In genomic region chr6:83065511-83066192, GRCh38 we compare ENCODE assay signal across 8 cellular contexts.
DNase-seq lines count a peak whose midpoint lies in the region; ATAC-seq and TF ChIP-seq lines count a peak whose summit lies in the region.

Gene UBE3D, minus strand, starts transcription at chr6:83065841. Its CDS starts 123 bp downstream, at chr6:83065718.

- H3K4me3 Mint-ChIP-seq in central memory CD8-positive, alpha-beta T cell, result peak within 1 kb of the TSS; percentile 82

- peak; percentile 47 for ATAC-seq in HG03060 (IDR thresholded peaks at IDR 0.05; ENCODE audit: low read depth, unreplicated experiment)
- peak; percentile 57 for ATAC-seq in central memory CD8-positive, alpha-beta T cell (replicated peaks; ENCODE audit: extremely low read depth, poor library complexity, severe bottlenecking)

- peak; percentile 63 for TF ChIP-seq POLR2A in GM18526 (IDR thresholded peaks at IDR 0.05; ENCODE audit: extremely low read depth, insufficient read length)

- no peaks in the 10 kb centered on the region for H3K27me3 Mint-ChIP-seq in central memory CD8-positive, alpha-beta T cell

- no peaks in the 10 kb centered on the region for H3K9me3 Mint-ChIP-seq in central memory CD8-positive, alpha-beta T cell

- peaks cover 29% of the 10 kb centered on the region for H3K4me1 Mint-ChIP-seq in central memory CD8-positive, alpha-beta T cell

- DNase-seq in AG08395 (ENCODE audit: low spot score) (peak; percentile 95), NCI-H2196 treated with DMSO at 0.1 percent for 48 hours (lab: John Stamatoyannopoulos, UW; ENCODE audit: unreplicated experiment) (peak; percentile 86), kidney glomerular epithelial cell (lab: John Stamatoyannopoulos, UW) (peak; percentile 46)
- peak; percentile 87 to 93 (median 90) for DNase-seq in activated CD4-positive, CD25-positive, alpha-beta regulatory T cell (lab: John Stamatoyannopoulos, UW)
- peak; percentile 81 to 93 for DNase-seq in central memory CD8-positive, alpha-beta T cell (ENCODE audit: low spot score in 2 of 2)
- peak; percentile 85 to 92 for DNase-seq in stimulated activated CD4-positive, alpha-beta T cell treated with anti-CD3 and anti-CD28 coated beads, Interleukin-1b, Interleukin-23, amount 100 ng/mL, for 1 hour (ENCODE audit: low read depth in 2 of 2)

- peaks cover 6% of the 10 kb centered on the region for H3K36me3 Mint-ChIP-seq in central memory CD8-positive, alpha-beta T cell (ENCODE audit: insufficient read depth)

- peak within 1 kb of the TSS; percentile 67 for H3K27ac Mint-ChIP-seq in central memory CD8-positive, alpha-beta T cell (ENCODE audit: low read depth)

Comparison
In these comparisons a context has a peak if more than half of its experiments do, and no peak if none do; other contexts are left out.
1. Peak in every context shown above with its lines: DNase-seq and ATAC-seq.